Comparison of ENCODE assay signal across 14 cellular contexts in the genomic region with DNA sequence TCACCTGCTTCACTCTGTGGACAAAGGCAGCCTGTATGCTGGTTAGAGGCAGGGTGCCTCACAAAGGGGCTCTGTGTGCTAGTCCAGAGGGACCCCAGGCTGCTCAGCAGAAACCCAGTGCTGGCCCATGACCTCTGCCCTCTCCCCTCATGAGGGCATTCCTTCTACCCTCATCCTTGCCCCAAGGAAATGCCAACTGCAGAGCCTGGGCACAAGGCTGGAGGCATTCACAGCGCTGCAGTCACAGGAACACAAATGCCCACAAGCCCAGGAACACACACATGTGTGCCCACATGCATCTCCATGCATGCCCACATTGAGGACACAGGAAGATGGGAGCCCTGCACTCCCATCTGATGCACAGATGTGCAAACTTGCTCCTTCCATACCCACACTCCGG. TPM values are rescaled to one million over a fixed set of nuclear protein-coding genes. Genes with fewer than 3 reads are reported as not detected.
DNase-seq lines count a peak whose midpoint lies in the region; ATAC-seq and TF ChIP-seq lines count a peak whose summit lies in the region.
"Had no signal": no experiment of that assay in that cellular context is flagged by ENCODE, and none has a peak within 500 bp of the region (broad histone marks: within the 10 kb centered on the region; RNA-seq: fewer than 3 reads in every experiment).

No MANE protein-coding gene starts in this region.

- ATAC-seq in activated CD8-positive, alpha-beta memory T cell treated with anti-CD3 and anti-CD28 coated beads, Interleukin-2, amount 10 ng/mL, durations not matched to agents 7 days and 5 days: no peak
- ATAC-seq in activated CD8-positive, alpha-beta T cell treated with anti-CD3 and anti-CD28 coated beads, Interleukin-2, amount 10 ng/mL, durations not matched to agents 7 days and 5 days: no peak
- ATAC-seq in body of pancreas (no peak), GM19328 (IDR thresholded peaks at IDR 0.05; ENCODE audit: unreplicated experiment) (no peak)
- ATAC-seq: A549 had no signal

- H3K9me3 ChIP-seq in tibial artery (no peaks in the 10 kb centered on the region), body of pancreas (no peaks in the 10 kb centered on the region)
- H3K9me3 ChIP-seq: A549, HAP-1 had no signal

- H3K27me3 Mint-ChIP-seq in activated CD8-positive, alpha-beta memory T cell treated with anti-CD3 and anti-CD28 coated beads, Interleukin-2, amount 10 ng/mL, durations not matched to agents 7 days and 5 days: peaks cover 2% of the 10 kb centered on the region
- peaks cover 4% of the 10 kb centered on the region for H3K27me3 Mint-ChIP-seq in activated CD8-positive, alpha-beta T cell treated with anti-CD3 and anti-CD28 coated beads, Interleukin-2, amount 10 ng/mL, durations not matched to agents 7 days and 5 days (ENCODE audit: low read depth)

- WGBS in mesendoderm (ENCODE audit: extremely low coverage, insufficient coverage, low lambda C conversion rate): no CpG with 5 or more reads among the region's 2 CpGs
- WGBS in body of pancreas, 2 donors: 67% methylated on average over 2 of the region's 2 CpGs; no CpG with 5 or more reads in 1 of the 2 donors

- DNase-seq in activated CD8-positive, alpha-beta memory T cell treated with anti-CD3 and anti-CD28 coated beads, Interleukin-2, amount 10 ng/mL, durations not matched to agents 7 days and 5 days: no peak
- no peak for DNase-seq in activated CD8-positive, alpha-beta memory T cell treated with anti-CD3 and anti-CD28 coated beads, Interleukin-2, amount 50 U/mL, for 4 hours
- DNase-seq in activated CD8-positive, alpha-beta T cell treated with anti-CD3 and anti-CD28 coated beads, Interleukin-2, amount 10 ng/mL, durations not matched to agents 7 days and 5 days: no peak
- DNase-seq in mesendoderm (no peak), tibial artery (no peak), body of pancreas (no peak), RPMI8226 (no peak)
- DNase-seq: NCI-H774 had no signal

- H3K4me3 ChIP-seq in mesendoderm (ENCODE audit: low read length) (no peak overlapping the region), tibial artery (no peak overlapping the region), body of pancreas (no peak overlapping the region)
- H3K4me3 ChIP-seq: A549, HAP-1 had no signal

- H2AK5ac ChIP-seq in mesendoderm (ENCODE audit: low read length): peak overlapping the region; percentile 97

- TF ChIP-seq POLR2A in body of pancreas (IDR thresholded peaks at IDR 0.05): no peak

- POLR2A ChIA-PET in activated CD8-positive, alpha-beta T cell treated with anti-CD3 and anti-CD28 coated beads, Interleukin-2, amount 10 ng/mL, durations not matched to agents 7 days and 5 days (lab: Charles Lee): interaction anchor here (0.5 to 4.2 kb wide), 2 partner anchors 10 to 20 kb away, joined by 3 to 23 read pairs; partner anchors contain the start of gene IP6K1

- H3K27ac Mint-ChIP-seq in activated CD8-positive, alpha-beta memory T cell treated with anti-CD3 and anti-CD28 coated beads, Interleukin-2, amount 10 ng/mL, durations not matched to agents 7 days and 5 days: peak overlapping the region; percentile 55
- H3K27ac Mint-ChIP-seq in activated CD8-positive, alpha-beta T cell treated with anti-CD3 and anti-CD28 coated beads, Interleukin-2, amount 10 ng/mL, durations not matched to agents 7 days and 5 days: peak overlapping the region; percentile 77

- H2BK120ac ChIP-seq in mesendoderm (ENCODE audit: low read depth, low read length): no peak overlapping the region

- peaks cover 36% of the 10 kb centered on the region for H3K4me1 Mint-ChIP-seq in activated CD8-positive, alpha-beta memory T cell treated with anti-CD3 and anti-CD28 coated beads, Interleukin-2, amount 10 ng/mL, durations not matched to agents 7 days and 5 days
- peaks cover 70% of the 10 kb centered on the region for H3K4me1 Mint-ChIP-seq in activated CD8-positive, alpha-beta T cell treated with anti-CD3 and anti-CD28 coated beads, Interleukin-2, amount 10 ng/mL, durations not matched to agents 7 days and 5 days (ENCODE audit: low read depth)

- H3K36me3 ChIP-seq in mesendoderm (ENCODE audit: control insufficient read depth, insufficient read depth, low read length) (no peaks in the 10 kb centered on the region), tibial artery (peaks cover 8 to 42% (median 28%) of the 10 kb centered on the region in 3 donors), body of pancreas (replicated peaks in 1 of 2; ENCODE audit: insufficient read depth in 1 of 2, low read depth in 2 of 2) (no peaks in the 10 kb centered on the region)
- H3K36me3 ChIP-seq: HAP-1 had no signal

- H2BK5ac ChIP-seq in mesendoderm (ENCODE audit: low read length): peak overlapping the region; percentile 68

- H3K4ac ChIP-seq in mesendoderm (ENCODE audit: low read depth, low read length): no peak overlapping the region

- no peaks in the 10 kb centered on the region for H3K27me3 ChIP-seq in mesendoderm (ENCODE audit: insufficient read depth, low read length, poor library complexity)
- no peaks in the 10 kb centered on the region for H3K27me3 ChIP-seq in tibial artery
- H3K27me3 ChIP-seq in body of pancreas: no peaks in the 10 kb centered on the region

- no peak overlapping the region for H4K5ac ChIP-seq in mesendoderm (ENCODE audit: low read length)

- H2BK15ac ChIP-seq in mesendoderm (replicated peaks; ENCODE audit: low read depth): no peak overlapping the region

- H3K27ac ChIP-seq in mesendoderm (ENCODE audit: low read depth, low read length) (no peak overlapping the region), tibial artery (peak overlapping the region; percentile 87 to 98), body of pancreas (no peak overlapping the region)
- H3K27ac ChIP-seq: A549 had no signal

- no peaks in the 10 kb centered on the region for H3K79me1 ChIP-seq in mesendoderm (ENCODE audit: low read length)

- peak overlapping the region; percentile 67 for H3K56ac ChIP-seq in mesendoderm (ENCODE audit: low read length)

- no peaks in the 10 kb centered on the region for H3K79me2 ChIP-seq in mesendoderm (ENCODE audit: control insufficient read depth, insufficient read depth, low read length)

- H3K18ac ChIP-seq in mesendoderm (ENCODE audit: low read length): no peak overlapping the region

- intact Hi-C loops in tibial artery (cut with DNase I; ENCODE audit: low total_unique reads) (no loop called here), body of pancreas (cut with DNase I) (loop anchor here (5.0 kb wide), 1 partner anchor 100 kb away; no protein-coding TSS in a partner anchor)

- H3K9ac ChIP-seq in mesendoderm (ENCODE audit: low read length): peak overlapping the region; percentile 13

- H3K4me3 Mint-ChIP-seq in activated CD8-positive, alpha-beta memory T cell treated with anti-CD3 and anti-CD28 coated beads, Interleukin-2, amount 10 ng/mL, durations not matched to agents 7 days and 5 days: no peak overlapping the region
- H3K4me3 Mint-ChIP-seq in activated CD8-positive, alpha-beta T cell treated with anti-CD3 and anti-CD28 coated beads, Interleukin-2, amount 10 ng/mL, durations not matched to agents 7 days and 5 days: peak overlapping the region; percentile 38

- H3K36me3 Mint-ChIP-seq in activated CD8-positive, alpha-beta memory T cell treated with anti-CD3 and anti-CD28 coated beads, Interleukin-2, amount 10 ng/mL, durations not matched to agents 7 days and 5 days: peaks cover 11% of the 10 kb centered on the region
- peaks cover 44% of the 10 kb centered on the region for H3K36me3 Mint-ChIP-seq in activated CD8-positive, alpha-beta T cell treated with anti-CD3 and anti-CD28 coated beads, Interleukin-2, amount 10 ng/mL, durations not matched to agents 7 days and 5 days (ENCODE audit: low read depth)

- no peak overlapping the region for H4K8ac ChIP-seq in mesendoderm (ENCODE audit: low read depth, low read length)

- H3K4me1 ChIP-seq in mesendoderm (ENCODE audit: control insufficient read depth, low read depth, low read length) (peaks cover 8% of the 10 kb centered on the region), tibial artery (peaks cover 22 to 49% (median 34%) of the 10 kb centered on the region in 4 donors), body of pancreas (peaks cover 50% of the 10 kb centered on the region)
- H3K4me1 ChIP-seq: A549, HAP-1 had no signal

- H3K9me3 Mint-ChIP-seq in activated CD8-positive, alpha-beta memory T cell treated with anti-CD3 and anti-CD28 coated beads, Interleukin-2, amount 10 ng/mL, durations not matched to agents 7 days and 5 days (ENCODE audit: low read depth): no peaks in the 10 kb centered on the region
- H3K9me3 Mint-ChIP-seq in activated CD8-positive, alpha-beta T cell treated with anti-CD3 and anti-CD28 coated beads, Interleukin-2, amount 10 ng/mL, durations not matched to agents 7 days and 5 days (ENCODE audit: insufficient read depth): no peaks in the 10 kb centered on the region

- TF ChIP-seq CTCF in tibial artery (IDR thresholded peaks at IDR 0.05) (no peak), body of pancreas (IDR thresholded peaks at IDR 0.05) (no peak)

- H3K4me2 ChIP-seq in mesendoderm (ENCODE audit: low read length): no peak overlapping the region
- H3K4me2 ChIP-seq: A549 had no signal

- CTCF ChIA-PET in activated CD8-positive, alpha-beta memory T cell treated with anti-CD3 and anti-CD28 coated beads, Interleukin-2, amount 10 ng/mL, durations not matched to agents 7 days and 5 days (lab: Charles Lee): interaction anchor here (1.5 to 15.8 kb wide), 2 partner anchors 11 to 30 kb away, joined by 5 to 261 read pairs; no protein-coding TSS in a partner anchor
- CTCF ChIA-PET in activated CD8-positive, alpha-beta T cell treated with anti-CD3 and anti-CD28 coated beads, Interleukin-2, amount 10 ng/mL, durations not matched to agents 7 days and 5 days (lab: Charles Lee): interaction anchor here (0.8 to 16.3 kb wide), 2 partner anchors 29 to 134 kb away, joined by 3 to 305 read pairs; no protein-coding TSS in a partner anchor

- H3K23ac ChIP-seq in mesendoderm (ENCODE audit: low read length): no peak overlapping the region

RNA-seq across cellular contexts. Expression of gene INKA1, which starts 3.8 kb away (rescaled TPM):
- under 1 TPM; 0.73 to 0.85 TPM for total RNA-seq in activated CD8-positive, alpha-beta memory T cell treated with anti-CD3 and anti-CD28 coated beads, Interleukin-2, amount 10 ng/mL, durations not matched to agents 7 days and 5 days
- total RNA-seq in activated CD8-positive, alpha-beta T cell treated with anti-CD3 and anti-CD28 coated beads, Interleukin-2, amount 10 ng/mL, durations not matched to agents 7 days and 5 days: 1 to 10 TPM; 1.3 to 2.2 TPM
- 0.62 TPM for polyA plus RNA-seq in mesendoderm (2013, experiment 1 of 2)
- polyA plus RNA-seq in mesendoderm (2013, experiment 2 of 2): 0.69 TPM
- 1 to 10 TPM in 1 of 2 donors, not detected in 1; 2.6 TPM for total RNA-seq in body of pancreas

RNA-seq across cellular contexts. Expression of gene UBA7, which starts 6.9 kb away (rescaled TPM):
- total RNA-seq in activated CD8-positive, alpha-beta memory T cell treated with anti-CD3 and anti-CD28 coated beads, Interleukin-2, amount 10 ng/mL, durations not matched to agents 7 days and 5 days: 100 to 1,000 TPM; 149 to 212 TPM
- 100 to 1,000 TPM; 187 to 208 TPM for total RNA-seq in activated CD8-positive, alpha-beta T cell treated with anti-CD3 and anti-CD28 coated beads, Interleukin-2, amount 10 ng/mL, durations not matched to agents 7 days and 5 days
- 0.06 TPM for polyA plus RNA-seq in mesendoderm (2013, experiment 1 of 2)
- polyA plus RNA-seq in mesendoderm (2013, experiment 2 of 2): 0.17 TPM
- 10 to 100 TPM; 39.2 to 86.4 TPM for total RNA-seq in body of pancreas

RNA-seq across cellular contexts. Expression of gene CDHR4, which starts 7.2 kb away (rescaled TPM):
- total RNA-seq in activated CD8-positive, alpha-beta memory T cell treated with anti-CD3 and anti-CD28 coated beads, Interleukin-2, amount 10 ng/mL, durations not matched to agents 7 days and 5 days: under 1 TPM in 1 of 2 experiments, not detected in 1; 0.16 TPM
- total RNA-seq in activated CD8-positive, alpha-beta T cell treated with anti-CD3 and anti-CD28 coated beads, Interleukin-2, amount 10 ng/mL, durations not matched to agents 7 days and 5 days: not detected
- polyA plus RNA-seq in mesendoderm (2013, experiment 1 of 2): 0.04 TPM
- polyA plus RNA-seq in mesendoderm (2013, experiment 2 of 2): 0.03 TPM
- total RNA-seq in body of pancreas: under 1 TPM in 1 of 2 donors, not detected in 1; 0.26 TPM
- total RNA-seq: activated CD8-positive, alpha-beta memory T cell treated with anti-CD3 and anti-CD28 coated beads for 36 hours; astrocyte had no signal
- polyA plus RNA-seq: mammary epithelial cell had no signal

RNA-seq across cellular contexts. Expression of gene IP6K1, which starts 20.5 kb away (rescaled TPM):
- 10 to 100 TPM; 38.3 to 41.0 TPM for total RNA-seq in activated CD8-positive, alpha-beta memory T cell treated with anti-CD3 and anti-CD28 coated beads, Interleukin-2, amount 10 ng/mL, durations not matched to agents 7 days and 5 days
- 10 to 100 TPM; 37.7 to 38.1 TPM for total RNA-seq in activated CD8-positive, alpha-beta T cell treated with anti-CD3 and anti-CD28 coated beads, Interleukin-2, amount 10 ng/mL, durations not matched to agents 7 days and 5 days
- 18.7 TPM for polyA plus RNA-seq in mesendoderm (2013, experiment 1 of 2)
- polyA plus RNA-seq in mesendoderm (2013, experiment 2 of 2): 17.1 TPM
- total RNA-seq in body of pancreas: 10 to 100 TPM; 19.8 to 27.5 TPM

RNA-seq across cellular contexts. Expression of gene TRAIP, which starts 49.5 kb away (rescaled TPM):
- 10 to 100 TPM; 27.3 to 32.0 TPM for total RNA-seq in activated CD8-positive, alpha-beta memory T cell treated with anti-CD3 and anti-CD28 coated beads, Interleukin-2, amount 10 ng/mL, durations not matched to agents 7 days and 5 days
- 10 to 100 TPM; 32.0 to 32.9 TPM for total RNA-seq in activated CD8-positive, alpha-beta T cell treated with anti-CD3 and anti-CD28 coated beads, Interleukin-2, amount 10 ng/mL, durations not matched to agents 7 days and 5 days
- 18.5 TPM for polyA plus RNA-seq in mesendoderm (2013, experiment 1 of 2)
- polyA plus RNA-seq in mesendoderm (2013, experiment 2 of 2): 19.7 TPM
- 1 to 10 TPM; 1.8 to 3.6 TPM for total RNA-seq in body of pancreas

Comparison
In these comparisons a context has a peak if more than half of its experiments do, and no peak if none do; other contexts are left out.
1. H3K27ac ChIP-seq: peak in tibial artery (2 of 2); none in mesendoderm (single experiment) and body of pancreas (0 of 4).